ENCODE assay signal across 13 cellular contexts in genomic region chr3:169604568-169604967, GRCh38. TPM values are rescaled to one million over a fixed set of nuclear protein-coding genes. Genes with fewer than 3 reads are reported as not detected.
DNase-seq lines count a peak whose midpoint lies in the region; ATAC-seq, FAIRE-seq and TF ChIP-seq lines count a peak whose summit lies in the region.
"Had no signal": no experiment of that assay in that cellular context is flagged by ENCODE, and none has a peak within 500 bp of the region (broad histone marks: within the 10 kb centered on the region; RNA-seq: fewer than 3 reads in every experiment).

No MANE protein-coding gene starts in this region.

- BruUV-seq in GM12878 (replicated peaks; lab: Mats Ljungman, UMichigan), result no TSS peak

- WGBS in HUES64, result no CpG with 5 or more reads among the region's 1 CpG
- WGBS in GM12878 (ENCODE audit: insufficient coverage, insufficient replicate concordance, low lambda C conversion rate, missing lambda C conversion rate), result 32% methylated on average over 1 of the region's 1 CpG

- SMC1A ChIA-PET in GM12878 (lab: Charles Lee; ENCODE audit: uncharacterized antibody, unreplicated experiment), result interaction anchor here (0.9 kb wide), 1 partner anchor 14 kb away, joined by 3 read pairs; no protein-coding TSS in a partner anchor

- no peak overlapping the region for H3K4me2 ChIP-seq in GM12878 (ENCODE audit: control insufficient read depth, insufficient read depth)
- peak overlapping the region; percentile 31 for H3K4me2 ChIP-seq in neural progenitor cell

- RAD21 ChIA-PET in GM12878 (lab: Charles Lee; ENCODE audit: unreplicated experiment), result no interaction called here

- H2AFZ ChIP-seq in GM12878 (ENCODE audit: control insufficient read depth, low read depth, low read length), result no peak overlapping the region
- H2AFZ ChIP-seq in neural progenitor cell (replicated peaks), result peak overlapping the region; percentile 70

- no peaks in the 10 kb centered on the region; the same call in 1 of the 2 replicates for H3K27me3 ChIP-seq in GM06990 (replicated peaks; ENCODE audit: control insufficient read depth, insufficient read depth, low read length)
- no peaks in the 10 kb centered on the region for H3K27me3 ChIP-seq in HUES64 (ENCODE audit: insufficient read depth, low read length)
- peaks cover 0 to 2% of the 10 kb centered on the region in 2 experiments; a peak in 2 of 4 replicates for H3K27me3 ChIP-seq in GM12878 (replicated peaks in 1 of 2; ENCODE audit: control insufficient read depth in 2 of 2, insufficient read depth in 2 of 2, low read length in 1 of 2)
- no peaks in the 10 kb centered on the region for H3K27me3 ChIP-seq in neural progenitor cell
- H3K27me3 ChIP-seq: heart left ventricle, tibial nerve had no signal

- peaks cover 14% of the 10 kb centered on the region for H3K4me1 Mint-ChIP-seq in neural progenitor cell

- H3K4me3 ChIP-seq in GM06990 (replicated peaks; ENCODE audit: low read depth, low read length), result no peak overlapping the region
- peak overlapping the region; percentile 8; the same call in 1 of the 2 replicates for H3K4me3 ChIP-seq in HUES64 (ENCODE audit: low read length)
- H3K4me3 ChIP-seq in GM12878, result no peak overlapping the region
- no peak overlapping the region for H3K4me3 ChIP-seq in neural progenitor cell
- H3K4me3 ChIP-seq: heart left ventricle, SK-N-MC, tibial nerve had no signal

- no peaks in the 10 kb centered on the region for H3K79me2 ChIP-seq in GM12878 (ENCODE audit: control insufficient read depth, insufficient read depth, low read length)
- H3K79me2 ChIP-seq in neural progenitor cell (ENCODE audit: low read depth), result no peaks in the 10 kb centered on the region

- TF ChIP-seq CTCF in GM06990 (IDR thresholded peaks at IDR 0.05; ENCODE audit: insufficient read depth, low read length, poor library complexity, severe bottlenecking) (peak; percentile 34), GM12878 (IDR thresholded peaks at IDR 0.05 in 2 of 3, conservative IDR thresholded peaks at IDR 0.05 in 1 of 3; ENCODE audit: control insufficient read depth in 2 of 3, extremely low read depth in 1 of 3, insufficient read depth in 1 of 3, low read depth in 3 of 3, low read length in 3 of 3) (peak in 2 of 3 experiments; percentile 8 to 32; a peak in 2 of 6 replicates), neural progenitor cell (IDR thresholded peaks at IDR 0.05) (peak; percentile 49), RWPE1 (conservative IDR thresholded peaks at IDR 0.05; ENCODE audit: low read depth) (no peak)

- peaks cover 4% of the 10 kb centered on the region for H3K27me3 Mint-ChIP-seq in neural progenitor cell (ENCODE audit: insufficient read depth, low read depth)

- TF ChIP-seq EP300 in GM12878 (IDR thresholded peaks at IDR 0.05; ENCODE audit: borderline replicate concordance in 1 of 2, control insufficient read depth in 1 of 2, low read depth in 2 of 2, low read length in 2 of 2), result no peak

- H3K4me1 ChIP-seq in HUES64 (ENCODE audit: insufficient read depth, low read length), result no peaks in the 10 kb centered on the region; the same call in 1 of the 2 replicates
- no peaks in the 10 kb centered on the region for H3K4me1 ChIP-seq in GM12878 (ENCODE audit: control insufficient read depth, insufficient read depth, low read length)
- H3K4me1 ChIP-seq in neural progenitor cell, result peaks cover 14% of the 10 kb centered on the region

- H3K36me3 ChIP-seq in GM06990 (ENCODE audit: control insufficient read depth, insufficient read depth, low read length), result no peaks in the 10 kb centered on the region
- H3K36me3 ChIP-seq in HUES64 (ENCODE audit: insufficient read depth, low read length), result no peaks in the 10 kb centered on the region
- no peaks in the 10 kb centered on the region for H3K36me3 ChIP-seq in GM12878 (ENCODE audit: control insufficient read depth in 2 of 2, insufficient read depth in 2 of 2, low read length in 1 of 2)
- no peaks in the 10 kb centered on the region for H3K36me3 ChIP-seq in neural progenitor cell
- H3K36me3 ChIP-seq: heart left ventricle, tibial nerve had no signal

- no peak for TF ChIP-seq POLR2A in GM12878 (IDR thresholded peaks at IDR 0.05; ENCODE audit: low read depth, low read length)

- no peak for FAIRE-seq in GM12878 (lab: Jason Lieb, UNC)

- ATAC-seq in GM12878, result peak; percentile 45; the same call in 2 of the 3 replicates

- in situ Hi-C loops in GM12878 (cut with MboI), result no loop called here

- no peaks in the 10 kb centered on the region for H3K9me3 ChIP-seq in HUES64 (ENCODE audit: insufficient read depth, low read depth, low read length)
- H3K9me3 ChIP-seq in GM12878 (replicated peaks; ENCODE audit: control insufficient read depth, insufficient read depth, low read length), result no peaks in the 10 kb centered on the region
- no peaks in the 10 kb centered on the region for H3K9me3 ChIP-seq in neural progenitor cell (ENCODE audit: low read depth)
- H3K9me3 ChIP-seq: heart left ventricle, tibial nerve had no signal

- H3K27ac Mint-ChIP-seq in neural progenitor cell, result no peak overlapping the region
- H3K27ac Mint-ChIP-seq: activated naive CD8-positive, alpha-beta T cell had no signal

- no peak for DNase-seq in GM06990 (ENCODE audit: extremely low read depth, insufficient read length)
- DNase-seq in GM12878 (ENCODE audit: low read depth, low spot score), result no peak
- DNase-seq in neural progenitor cell (ENCODE audit: low spot score), result peak; percentile 35
- no peak for DNase-seq in RWPE1 (ENCODE audit: low spot score)
- no peak for DNase-seq in NCI-H345 treated with DMSO at 0.1 percent for 48 hours (lab: John Stamatoyannopoulos, UW; ENCODE audit: unreplicated experiment)
- DNase-seq in stimulated activated CD4-positive, alpha-beta T cell treated with anti-CD3 and anti-CD28 coated beads, Interleukin-2, amount 100 ng/mL, for 24 hours, result no peak
- DNase-seq: heart left ventricle, mesenchymal stem cell, NCI-H2029 treated with DMSO at 0.1 percent for 48 hours had no signal

- CTCF ChIA-PET in GM12878 (lab: Yijun Ruan, JAX), result interaction anchor here (0.5 to 1.2 kb wide), 8 partner anchors 10 to 454 kb away, joined by 3 to 4 read pairs (median 3); no protein-coding TSS in a partner anchor
- CTCF ChIA-PET in RWPE1 (lab: Yijun Ruan, JAX), result interaction anchor here (0.6 to 1.2 kb wide), 3 partner anchors 12 to 1079 kb away, joined by 3 to 5 read pairs (median 3); no protein-coding TSS in a partner anchor

- intact Hi-C loops in GM12878 (cut with micrococcal nuclease; ENCODE audit: unreplicated experiment), result no loop called here

- peaks cover 2% of the 10 kb centered on the region for H3K36me3 Mint-ChIP-seq in neural progenitor cell
- H3K36me3 Mint-ChIP-seq: activated naive CD8-positive, alpha-beta T cell had no signal

- POLR2A ChIA-PET in GM12878 (lab: Charles Lee) (no interaction called here), RWPE1 (lab: Yijun Ruan, JAX; ENCODE audit: low non-redundant PET) (no interaction called here)

- H3K9ac ChIP-seq in HUES64 (ENCODE audit: low read depth, low read length) (no peak overlapping the region), GM12878 (ENCODE audit: control insufficient read depth, insufficient read depth, low read length) (no peak overlapping the region), neural progenitor cell (no peak overlapping the region)

- H4K20me1 ChIP-seq in GM12878 (ENCODE audit: control insufficient read depth, insufficient read depth) (no peaks in the 10 kb centered on the region), neural progenitor cell (ENCODE audit: low read depth) (no peaks in the 10 kb centered on the region)

- TF ChIP-seq RAD21 in GM12878 (IDR thresholded peaks at IDR 0.05; ENCODE audit: insufficient read depth, low read depth, low read length), result 0 out of 2 replicates have a peak, but pooled peaks have one; percentile 13

- H3K9me3 Mint-ChIP-seq in neural progenitor cell, result no peaks in the 10 kb centered on the region

- H3K27ac ChIP-seq in HUES64 (ENCODE audit: low read depth, low read length) (no peak overlapping the region), GM12878 (ENCODE audit: control insufficient read depth, insufficient read depth) (no peak overlapping the region), neural progenitor cell (no peak overlapping the region), RWPE1 (no peak overlapping the region)
- H3K27ac ChIP-seq: heart left ventricle, SK-N-MC, tibial nerve had no signal

- H3F3A ChIP-seq in neural progenitor cell (ENCODE audit: low read depth), result no peaks in the 10 kb centered on the region

- H3K4me3 Mint-ChIP-seq in neural progenitor cell, result no peak overlapping the region
- H3K4me3 Mint-ChIP-seq: activated naive CD8-positive, alpha-beta T cell had no signal

TF ChIP-seq in GM12878, 131 proteins besides CTCF, POLR2A, EP300 and RAD21:
- TF ChIP-seq YY1 (IDR thresholded peaks at IDR 0.05; ENCODE audit: low read depth, low read length) (no peak), JUND (IDR thresholded peaks at IDR 0.05; ENCODE audit: low read depth, low read length) (no peak), ZSCAN29 (IDR thresholded peaks at IDR 0.05) (no peak), LARP7 (IDR thresholded peaks at IDR 0.05) (no peak), POU2F2 (IDR thresholded peaks at IDR 0.05; ENCODE audit: borderline replicate concordance, low read depth, low read length) (no peak), NR2C1 (IDR thresholded peaks at IDR 0.05) (no peak)

RNA-seq across cellular contexts. Expression of gene MECOM, which starts 58.9 kb away (rescaled TPM):
- 3.0 TPM for polyA plus RNA-seq in HUES64 (2013, experiment 1 of 2)
- 3.2 TPM for polyA plus RNA-seq in HUES64 (2013, experiment 2 of 2)
- not detected in 2 replicates for total RNA-seq in GM12878 (2013; cell fraction: nucleolus; rRNA removed)
- total RNA-seq in GM12878 (2014; rRNA removed) (not detected in 2 replicates), GM12878 (2014; rRNA removed; fragmentation: Illumina TruSeq; extraction: Trizol) (not detected in 2 replicates), GM12878 (2021) (0.03 and 0.13 TPM in 2 replicates), neural progenitor cell (ENCODE audit: low replicate concordance) (5.2 and 7.8 TPM in 2 replicates)
- polyA plus RNA-seq in GM12878 (2011; ENCODE audit: low read depth), result not detected
- polyA plus RNA-seq in GM12878 (2011; rRNA removed) (not detected in 2 replicates), GM12878 (2014; fragmentation: Illumina TruSeq; extraction: Trizol) (not detected in 2 replicates), GM12878 (2014; fragmentation: Nextera tagmentation; extraction: Ambion mirVana) (not detected), GM12878 (2014; rRNA removed) (not detected in 2 replicates), GM12878 (2016; fragmentation: Nextera tagmentation; extraction: Ambion mirVana) (not detected)
- polyA plus RNA-seq in GM12878 (2011; cell fraction: cytosol; rRNA removed), result not detected in 2 replicates
- not detected in 2 replicates for polyA plus RNA-seq in GM12878 (2011; cell fraction: nucleus; rRNA removed)
- polyA plus RNA-seq in GM12878 (2012), result not detected in 2 replicates
- polyA minus RNA-seq in GM12878 (2011; rRNA and poly(A)+ RNA removed), result not detected in 2 replicates
- polyA minus RNA-seq in GM12878 (2011; cell fraction: cytosol; rRNA and poly(A)+ RNA removed), result not detected in 2 replicates
- polyA minus RNA-seq in GM12878 (2011; cell fraction: nucleus; rRNA and poly(A)+ RNA removed), result not detected in 2 replicates
